Comparison of ENCODE assay signal across 25 cellular contexts in the genomic region with DNA sequence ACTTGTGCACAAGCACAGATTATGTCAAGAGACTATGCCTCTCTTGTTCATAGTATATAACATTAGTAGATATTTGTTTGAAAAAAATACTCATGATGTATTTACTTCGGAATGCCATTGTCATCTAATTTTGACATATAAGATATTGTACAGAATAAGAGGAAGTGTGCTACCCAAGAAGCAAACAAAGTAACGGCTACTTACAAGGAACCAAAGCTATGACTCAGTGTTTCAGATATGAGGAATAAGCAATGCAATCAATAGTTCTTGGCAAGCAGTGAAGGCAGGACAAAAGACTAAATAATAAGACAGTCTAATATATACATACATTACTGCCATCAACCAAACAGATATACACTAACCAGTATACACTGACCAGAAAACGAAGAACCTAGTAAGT.
DNase-seq lines count a peak whose midpoint lies in the region; TF ChIP-seq lines count a peak whose summit lies in the region.
"Had no signal": no experiment of that assay in that cellular context is flagged by ENCODE, and none has a peak within 500 bp of the region (broad histone marks: within the 10 kb centered on the region; RNA-seq: fewer than 3 reads in every experiment).

No MANE protein-coding gene starts in this region.

- TF ChIP-seq CTCF in cardiac fibroblast (IDR thresholded peaks at IDR 0.05; ENCODE audit: low read depth, low read length) = no peak

- no peaks in the 10 kb centered on the region for H3K27me3 ChIP-seq in BLaER1 treated with 17β-estradiol and CSF1 and Interleukin-3, amounts not matched to agents 10 nM and 100 nM
- H3K27me3 ChIP-seq: cardiac muscle cell, colonic mucosa, foreskin keratinocyte, Peyer's patch had no signal

- H4K20me1 ChIP-seq in BLaER1 treated with 17β-estradiol and CSF1 and Interleukin-3, amounts not matched to agents 10 nM and 100 nM = no peaks in the 10 kb centered on the region

- no peaks in the 10 kb centered on the region for H3K9me3 ChIP-seq in BLaER1 treated with 17β-estradiol and CSF1 and Interleukin-3, amounts not matched to agents 10 nM and 100 nM (replicated peaks in 1 of 11)
- H3K9me3 ChIP-seq: colonic mucosa, Peyer's patch had no signal

- intact Hi-C loops in posterior vena cava (cut with DNase I) = no loop called here

- H3K36me3 ChIP-seq in BLaER1 treated with 17β-estradiol and CSF1 and Interleukin-3, amounts not matched to agents 10 nM and 100 nM = no peaks in the 10 kb centered on the region
- H3K36me3 ChIP-seq: cardiac muscle cell, colonic mucosa, Peyer's patch had no signal

- H3K4me1 ChIP-seq in BLaER1 treated with 17β-estradiol and CSF1 and Interleukin-3, amounts not matched to agents 10 nM and 100 nM = peaks cover 0 to 21% (median 4%) of the 10 kb centered on the region in 10 experiments; a peak in 11 of 20 replicates
- H3K4me1 ChIP-seq: colonic mucosa, foreskin keratinocyte, Peyer's patch had no signal

- 0 out of 22 replicates have a peak overlapping the region, but pooled peaks of 1 of the 11 experiments have one; percentile 7 for H3K27ac ChIP-seq in BLaER1 treated with 17β-estradiol and CSF1 and Interleukin-3, amounts not matched to agents 10 nM and 100 nM
- H3K27ac ChIP-seq: cardiac muscle cell, colonic mucosa, foreskin keratinocyte, Peyer's patch had no signal

- peak; percentile 9 for DNase-seq in NAMALWA (ENCODE audit: low spot score)
- peak; percentile 5 to 13 for DNase-seq in cardiac fibroblast (ENCODE audit: low read depth in 2 of 2)
- peak; percentile 21 for DNase-seq in kidney tubule cell (ENCODE audit: low spot score)
- DNase-seq in AML-193 (lab: John Stamatoyannopoulos, UW) = no peak
- no peak for DNase-seq in posterior vena cava (ENCODE audit: low spot score)
- DNase-seq in activated CD4-positive, alpha-beta T cell treated with anti-CD3 and anti-CD28 coated beads for 48 hours = no peak
- no peak for DNase-seq in islet precursor cell
- DNase-seq: activated CD4-positive, alpha-beta T cell treated with anti-CD3 and anti-CD28 coated beads, Interleukin-2, amount 10 ng/mL, durations not matched to agents 7 days and 5 days; activated effector memory CD4-positive, alpha-beta T cell treated with Interleukin-2 at 50 U/mL for 16 hours; CD4-positive, alpha-beta memory T cell; colonic mucosa; effector memory CD4-positive, alpha-beta T cell; foreskin keratinocyte; HFFc6; KBM-7; NCI-H146; NCI-H2107; occipital lobe; Peyer's patch; SHP77; stimulated activated naive B cell treated with anti-CD40 and anti-IgM and Interleukin-4, amounts not matched to agents 10 μg/mL and 1 μg/mL and 100 μg/mL, for 72 hours; T-helper 9 cell had no signal

- H3K4me2 ChIP-seq in BLaER1 treated with 17β-estradiol and CSF1 and Interleukin-3, amounts not matched to agents 10 nM and 100 nM = peak overlapping the region in 6 of 11 experiments; percentile 1 to 47 (median 24); a peak in 8 of 22 replicates

- no peak overlapping the region for H3K9ac ChIP-seq in BLaER1 treated with 17β-estradiol and CSF1 and Interleukin-3, amounts not matched to agents 10 nM and 100 nM

- no peak overlapping the region for H3K4me3 ChIP-seq in BLaER1 treated with 17β-estradiol and CSF1 and Interleukin-3, amounts not matched to agents 10 nM and 100 nM
- no peak overlapping the region for H3K4me3 ChIP-seq in cardiac fibroblast (replicated peaks in 1 of 2; ENCODE audit: low read depth in 2 of 2, low read length in 2 of 2)
- H3K4me3 ChIP-seq: cardiac muscle cell, colonic mucosa, lung, Peyer's patch had no signal

Comparison
In these comparisons a context has a peak if more than half of its experiments do, and no peak if none do; other contexts are left out.
1. DNase-seq: peak in NAMALWA (single experiment), cardiac fibroblast (2 of 2) and kidney tubule cell (single experiment); none in AML-193 (0 of 2), posterior vena cava (single experiment), activated CD4-positive, alpha-beta T cell treated with anti-CD3 and anti-CD28 coated beads for 48 hours (single experiment) and islet precursor cell (single experiment).